Comparison of ENCODE assay signal across 1 cellular context in the genomic region with DNA sequence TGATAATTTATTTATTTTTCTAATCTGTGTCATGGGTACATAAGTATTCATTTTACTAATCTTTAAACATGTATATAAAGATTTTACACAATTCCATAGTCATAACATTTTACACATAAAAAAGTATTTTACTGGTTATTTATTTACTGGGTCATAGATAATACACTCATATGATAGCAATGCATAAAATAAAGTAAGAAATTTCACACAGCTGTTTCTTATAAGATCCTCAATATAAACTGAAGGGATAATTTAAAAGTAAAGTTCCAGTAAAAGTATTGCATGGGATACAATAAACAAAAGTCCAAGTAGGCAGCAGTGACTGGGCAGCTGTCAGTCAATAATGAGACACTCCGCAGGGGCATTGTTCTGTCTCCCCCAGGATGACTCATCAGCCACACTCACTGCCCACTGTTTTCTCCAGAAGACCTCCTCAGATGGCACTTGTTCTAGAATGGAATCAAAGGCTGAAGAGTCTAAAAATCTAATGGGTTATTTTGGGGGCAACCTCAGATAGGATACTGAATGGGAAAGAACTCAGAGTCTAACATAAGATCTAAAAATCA.
A peak's percentile ranks its signal among the peaks of the same experiment; 100 is the strongest.
TF ChIP-seq lines count a peak whose summit lies in the region.

No MANE protein-coding gene starts in this region.

TF ChIP-seq in HepG2, 621 proteins besides CTCF, POLR2A, EP300 and RAD21 (continued from another document):
- TF ChIP-seq DMTF1 (CRISPR knock-in tag; IDR thresholded peaks at IDR 0.05), result no peak
- TF ChIP-seq SOX5 (CRISPR knock-in tag; IDR thresholded peaks at IDR 0.05; ENCODE audit: borderline replicate concordance), result peak; percentile 42; the same call in 1 of the 2 replicates
- TF ChIP-seq FOSL2 (CRISPR knock-in tag; IDR thresholded peaks at IDR 0.05), result peak; percentile 89
- TF ChIP-seq, protein P1, sequence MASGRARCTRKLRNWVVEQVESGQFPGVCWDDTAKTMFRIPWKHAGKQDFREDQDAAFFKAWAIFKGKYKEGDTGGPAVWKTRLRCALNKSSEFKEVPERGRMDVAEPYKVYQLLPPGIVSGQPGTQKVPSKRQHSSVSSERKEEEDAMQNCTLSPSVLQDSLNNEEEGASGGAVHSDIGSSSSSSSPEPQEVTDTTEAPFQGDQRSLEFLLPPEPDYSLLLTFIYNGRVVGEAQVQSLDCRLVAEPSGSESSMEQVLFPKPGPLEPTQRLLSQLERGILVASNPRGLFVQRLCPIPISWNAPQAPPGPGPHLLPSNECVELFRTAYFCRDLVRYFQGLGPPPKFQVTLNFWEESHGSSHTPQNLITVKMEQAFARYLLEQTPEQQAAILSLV (CRISPR knock-in tag; IDR thresholded peaks at IDR 0.05; ENCODE audit: borderline replicate concordance), result no peak
